ENCODE assay signal across 7 cellular contexts in genomic region chr2:111527707-111528400, GRCh38.
A peak's percentile ranks its signal among the peaks of the same experiment; 100 is the strongest.
DNase-seq lines count a peak whose midpoint lies in the region; ATAC-seq, FAIRE-seq and TF ChIP-seq lines count a peak whose summit lies in the region.
"Not testable (repeated sequence)": the region's sequence is repeated elsewhere in the genome, so short reads cannot be mapped to it uniquely, and the experiment has no call there.

No MANE protein-coding gene starts in this region.

- not testable (repeated sequence) for TF ChIP-seq EP300 in HepG2 (IDR thresholded peaks at IDR 0.05; ENCODE audit: low read depth in 2 of 2, low read length in 2 of 2); HepG2 (CRISPR knock-in tag; IDR thresholded peaks at IDR 0.05; ENCODE audit: borderline replicate concordance)

- not testable (repeated sequence) for H3K4me3 ChIP-seq in CD4-positive, CD25-positive, alpha-beta regulatory T cell (ENCODE audit: low read depth, low read length); endodermal cell (ENCODE audit: low read length); HepG2 (replicated peaks in 1 of 3; ENCODE audit: insufficient read depth in 1 of 3, low read depth in 2 of 3, low read length in 3 of 3); smooth muscle cell

- POLR2A ChIA-PET in activated CD4-positive, alpha-beta T cell treated with anti-CD3 and anti-CD28 coated beads for 36 hours (lab: Charles Lee); HepG2 (lab: Yijun Ruan, JAX): not testable (repeated sequence)

- not testable (repeated sequence) for H3K36me3 ChIP-seq in CD4-positive, CD25-positive, alpha-beta regulatory T cell (ENCODE audit: control insufficient read depth, insufficient read depth, low read length); endodermal cell (ENCODE audit: control insufficient read depth, insufficient read depth, low read length); HepG2 (replicated peaks in 1 of 2; ENCODE audit: control insufficient read depth in 1 of 2, insufficient read depth in 2 of 2, low read length in 2 of 2); smooth muscle cell (ENCODE audit: low read depth)

- H3K27me3 ChIP-seq in CD4-positive, CD25-positive, alpha-beta regulatory T cell (ENCODE audit: control insufficient read depth, insufficient read depth, low read length); endodermal cell (ENCODE audit: control insufficient read depth, insufficient read depth, low read length, poor library complexity, severe bottlenecking); HepG2 (ENCODE audit: control insufficient read depth in 1 of 2, insufficient read depth in 2 of 2, low read length in 2 of 2); smooth muscle cell (ENCODE audit: low read depth): not testable (repeated sequence)

- not testable (repeated sequence) for H3K9ac ChIP-seq in endodermal cell (ENCODE audit: extremely low read depth, low read length, poor library complexity, severe bottlenecking); HepG2 (ENCODE audit: insufficient read depth, low read depth, low read length); smooth muscle cell (ENCODE audit: low read depth)

- not testable (repeated sequence) for H3K4me1 ChIP-seq in CD4-positive, CD25-positive, alpha-beta regulatory T cell (ENCODE audit: control insufficient read depth, insufficient read depth, low read length, poor library complexity, severe bottlenecking); endodermal cell (ENCODE audit: control insufficient read depth, insufficient read depth, low read length); smooth muscle cell (ENCODE audit: low read depth)
- H3K4me1 ChIP-seq in HepG2 (ENCODE audit: insufficient read depth, low read length), result peaks cover 53% of the 10 kb centered on the region

- ATAC-seq in CD4-positive, CD25-positive, alpha-beta regulatory T cell (ENCODE audit: low read depth in 2 of 2), result peak; percentile 46 to 52
- peak; percentile 78 for ATAC-seq in activated CD4-positive, alpha-beta T cell treated with anti-CD3 and anti-CD28 coated beads for 36 hours
- peak; percentile 82 for ATAC-seq in activated T-helper 17 cell treated with anti-CD3 and anti-CD28 coated beads, Interleukin-2, amount 50 U/mL, for 72 hours (replicated peaks)
- not testable (repeated sequence) for ATAC-seq in HepG2

- H3K27me3 Mint-ChIP-seq in CD4-positive, CD25-positive, alpha-beta regulatory T cell; activated T-helper 17 cell treated with anti-CD3 and anti-CD28 coated beads, Interleukin-2, amount 50 U/mL, for 72 hours; endodermal cell (ENCODE audit: insufficient read depth): not testable (repeated sequence)
- peaks cover 11% of the 10 kb centered on the region for H3K27me3 Mint-ChIP-seq in activated CD4-positive, alpha-beta T cell treated with anti-CD3 and anti-CD28 coated beads for 36 hours

- DNase-seq in CD4-positive, CD25-positive, alpha-beta regulatory T cell; HTR-8/SVneo (ENCODE audit: insufficient read length, low spot score); activated CD4-positive, alpha-beta T cell treated with anti-CD3 and anti-CD28 coated beads for 36 hours; HepG2 (ENCODE audit: low spot score); smooth muscle cell (lab: John Stamatoyannopoulos, UW; ENCODE audit: unreplicated experiment): not testable (repeated sequence)
- peak; percentile 2 for DNase-seq in endodermal cell

- H3K4me3 Mint-ChIP-seq in CD4-positive, CD25-positive, alpha-beta regulatory T cell, result peak overlapping the region in 1 of 4 donors; percentile 43
- H3K4me3 Mint-ChIP-seq in activated CD4-positive, alpha-beta T cell treated with anti-CD3 and anti-CD28 coated beads for 36 hours; endodermal cell: not testable (repeated sequence)
- peak overlapping the region; percentile 46 for H3K4me3 Mint-ChIP-seq in activated T-helper 17 cell treated with anti-CD3 and anti-CD28 coated beads, Interleukin-2, amount 50 U/mL, for 72 hours

- intact Hi-C loops in activated CD4-positive, alpha-beta T cell treated with anti-CD3 and anti-CD28 coated beads for 36 hours (cut with DNase I, micrococcal nuclease); HepG2 (cut with micrococcal nuclease; ENCODE audit: unreplicated experiment): not testable (repeated sequence)

- WGBS in endodermal cell (ENCODE audit: insufficient coverage in 1 of 2, insufficient read length in 1 of 2), 2 experiments, result 94 to 100% methylated on average over 2 to 6 of the region's 10 CpGs
- 96% methylated on average over 7 of the region's 10 CpGs for WGBS in HepG2 (ENCODE audit: low lambda C conversion rate)
- WGBS in smooth muscle cell (ENCODE audit: low lambda C conversion rate), result 35% methylated on average over 7 of the region's 10 CpGs

- H3K4me2 ChIP-seq in HepG2 (ENCODE audit: low read depth, low read length), result peak overlapping the region; percentile 70; the same call in 1 of the 2 replicates
- H3K4me2 ChIP-seq in smooth muscle cell, result peak overlapping the region; percentile 55

- peaks cover 2 to 18% (median 11%) of the 10 kb centered on the region in 4 donors for H3K4me1 Mint-ChIP-seq in CD4-positive, CD25-positive, alpha-beta regulatory T cell
- H3K4me1 Mint-ChIP-seq in activated CD4-positive, alpha-beta T cell treated with anti-CD3 and anti-CD28 coated beads for 36 hours, result peaks cover 16% of the 10 kb centered on the region
- H3K4me1 Mint-ChIP-seq in activated T-helper 17 cell treated with anti-CD3 and anti-CD28 coated beads, Interleukin-2, amount 50 U/mL, for 72 hours; endodermal cell: not testable (repeated sequence)

- FAIRE-seq in HTR-8/SVneo (lab: Jason Lieb, UNC), result peak; percentile 38
- not testable (repeated sequence) for FAIRE-seq in HepG2 (lab: Jason Lieb, UNC)

- CTCF ChIA-PET in activated CD4-positive, alpha-beta T cell treated with anti-CD3 and anti-CD28 coated beads for 36 hours (lab: Charles Lee); HepG2 (lab: Yijun Ruan, JAX; ENCODE audit: low intra/inter-chr PET ratio, low total read pairs): not testable (repeated sequence)

- not testable (repeated sequence) for H3K9me3 ChIP-seq in CD4-positive, CD25-positive, alpha-beta regulatory T cell (ENCODE audit: control insufficient read depth in 2 of 2, low read length in 2 of 2); endodermal cell (ENCODE audit: control insufficient read depth, low read length); HepG2 (ENCODE audit: low read length); smooth muscle cell (replicated peaks; ENCODE audit: low read depth)

- BruUV-seq in HepG2 (replicated peaks; lab: Mats Ljungman, UMichigan), result not testable (repeated sequence)

- not testable (repeated sequence) for H3K27ac ChIP-seq in CD4-positive, CD25-positive, alpha-beta regulatory T cell (ENCODE audit: insufficient read depth, low read length, poor library complexity, severe bottlenecking); endodermal cell (ENCODE audit: low read depth, low read length)
- H3K27ac ChIP-seq in HepG2 (ENCODE audit: extremely low read length, insufficient read depth, low read length), result peak overlapping the region; percentile 55
- peak overlapping the region; percentile 74 for H3K27ac ChIP-seq in smooth muscle cell (ENCODE audit: low read depth)

- peak overlapping the region; percentile 32 to 78 (median 50) for H3K27ac Mint-ChIP-seq in CD4-positive, CD25-positive, alpha-beta regulatory T cell
- not testable (repeated sequence) for H3K27ac Mint-ChIP-seq in activated CD4-positive, alpha-beta T cell treated with anti-CD3 and anti-CD28 coated beads for 36 hours; endodermal cell
- peak overlapping the region; percentile 72 for H3K27ac Mint-ChIP-seq in activated T-helper 17 cell treated with anti-CD3 and anti-CD28 coated beads, Interleukin-2, amount 50 U/mL, for 72 hours

- not testable (repeated sequence) for H2AFZ ChIP-seq in HepG2 (ENCODE audit: low read length); smooth muscle cell (ENCODE audit: low read depth)

- in situ Hi-C loops in HepG2 (cut with HindIII; ENCODE audit: extremely low pct_ligation_motif_present, low pct_unique_long_range_greater_than_20kb), result not testable (repeated sequence)

- TF ChIP-seq POLR2A in HepG2 (IDR thresholded peaks at IDR 0.05; ENCODE audit: insufficient read depth in 1 of 2, low read depth in 2 of 2, low read length in 2 of 2), result not testable (repeated sequence)

- not testable (repeated sequence) for H3K79me2 ChIP-seq in HepG2 (ENCODE audit: insufficient read depth, low read length); smooth muscle cell (ENCODE audit: low read depth)

- not testable (repeated sequence) for H3K36me3 Mint-ChIP-seq in CD4-positive, CD25-positive, alpha-beta regulatory T cell; activated CD4-positive, alpha-beta T cell treated with anti-CD3 and anti-CD28 coated beads for 36 hours (ENCODE audit: low read depth); activated T-helper 17 cell treated with anti-CD3 and anti-CD28 coated beads, Interleukin-2, amount 50 U/mL, for 72 hours (ENCODE audit: low read depth); endodermal cell (ENCODE audit: low read depth)

- not testable (repeated sequence) for H3K9me3 Mint-ChIP-seq in CD4-positive, CD25-positive, alpha-beta regulatory T cell; activated CD4-positive, alpha-beta T cell treated with anti-CD3 and anti-CD28 coated beads for 36 hours (ENCODE audit: low read depth); activated T-helper 17 cell treated with anti-CD3 and anti-CD28 coated beads, Interleukin-2, amount 50 U/mL, for 72 hours; endodermal cell

- not testable (repeated sequence) for TF ChIP-seq RAD21 in HepG2 (CRISPR knock-in tag; IDR thresholded peaks at IDR 0.05)

- H3F3A ChIP-seq in smooth muscle cell (ENCODE audit: low read depth), result not testable (repeated sequence)

- not testable (repeated sequence) for TF ChIP-seq CTCF in endodermal cell (conservative IDR thresholded peaks at IDR 0.05); HepG2 (CRISPR knock-in tag; IDR thresholded peaks at IDR 0.05); smooth muscle cell (IDR thresholded peaks at IDR 0.05; ENCODE audit: borderline replicate concordance, insufficient read depth, poor library complexity, severe bottlenecking)

- not testable (repeated sequence) for H4K20me1 ChIP-seq in HepG2 (ENCODE audit: insufficient read depth, low read length); smooth muscle cell (ENCODE audit: low read depth)
